Comparison of ENCODE assay signal across 7 cellular contexts in genomic region chr12:48189331-48190125, GRCh38. TPM values are rescaled to one million over a fixed set of nuclear protein-coding genes. Genes with fewer than 3 reads are reported as not detected.
DNase-seq lines count a peak whose midpoint lies in the region; ATAC-seq and TF ChIP-seq lines count a peak whose summit lies in the region.

No MANE protein-coding gene starts in this region.

- H3K4me3 ChIP-seq in GM12864 (ENCODE audit: low read depth, low read length) = no peak overlapping the region

- no peaks in the 10 kb centered on the region for H3K9me3 Mint-ChIP-seq in activated CD8-positive, alpha-beta memory T cell treated with anti-CD3 and anti-CD28 coated beads, Interleukin-2, amount 10 ng/mL, durations not matched to agents 7 days and 5 days (ENCODE audit: low read depth)
- no peaks in the 10 kb centered on the region for H3K9me3 Mint-ChIP-seq in naive B cell
- H3K9me3 Mint-ChIP-seq in stimulated activated naive CD8-positive, alpha-beta T cell treated with anti-CD3 and anti-CD28 coated beads, Interleukin-15, amount 100 ng/mL, for 72 hours = no peaks in the 10 kb centered on the region

- H3K36me3 Mint-ChIP-seq in activated CD8-positive, alpha-beta memory T cell treated with anti-CD3 and anti-CD28 coated beads, Interleukin-2, amount 10 ng/mL, durations not matched to agents 7 days and 5 days = no peaks in the 10 kb centered on the region
- H3K36me3 Mint-ChIP-seq in naive B cell = no peaks in the 10 kb centered on the region

- no peak overlapping the region for H3K27ac Mint-ChIP-seq in activated CD8-positive, alpha-beta memory T cell treated with anti-CD3 and anti-CD28 coated beads, Interleukin-2, amount 10 ng/mL, durations not matched to agents 7 days and 5 days
- peak overlapping the region in 1 of 6 donors; percentile 38 for H3K27ac Mint-ChIP-seq in naive B cell
- H3K27ac Mint-ChIP-seq in stimulated activated naive CD8-positive, alpha-beta T cell treated with anti-CD3 and anti-CD28 coated beads, Interleukin-15, amount 100 ng/mL, for 72 hours = no peak overlapping the region

- peaks cover 16% of the 10 kb centered on the region for H3K4me1 Mint-ChIP-seq in activated CD8-positive, alpha-beta memory T cell treated with anti-CD3 and anti-CD28 coated beads, Interleukin-2, amount 10 ng/mL, durations not matched to agents 7 days and 5 days
- H3K4me1 Mint-ChIP-seq in naive B cell = peaks cover 16 to 18% (median 16%) of the 10 kb centered on the region in 3 donors
- H3K4me1 Mint-ChIP-seq in stimulated activated naive CD8-positive, alpha-beta T cell treated with anti-CD3 and anti-CD28 coated beads, Interleukin-15, amount 100 ng/mL, for 72 hours = peaks cover 29% of the 10 kb centered on the region

- no peak overlapping the region for H3K4me3 Mint-ChIP-seq in activated CD8-positive, alpha-beta memory T cell treated with anti-CD3 and anti-CD28 coated beads, Interleukin-2, amount 10 ng/mL, durations not matched to agents 7 days and 5 days
- peak overlapping the region in 1 of 8 donors; percentile 31 for H3K4me3 Mint-ChIP-seq in naive B cell
- H3K4me3 Mint-ChIP-seq in stimulated activated naive CD8-positive, alpha-beta T cell treated with anti-CD3 and anti-CD28 coated beads, Interleukin-15, amount 100 ng/mL, for 72 hours = no peak overlapping the region

- CTCF ChIA-PET in activated CD8-positive, alpha-beta memory T cell treated with anti-CD3 and anti-CD28 coated beads, Interleukin-2, amount 10 ng/mL, durations not matched to agents 7 days and 5 days (lab: Charles Lee) = interaction anchor here (0.5 to 7.1 kb wide), 15 partner anchors 8 to 429 kb away, joined by 3 to 60 read pairs (median 3); partner anchors contain the start of gene ASB8

- TF ChIP-seq CTCF in GM12864 (IDR thresholded peaks at IDR 0.05; ENCODE audit: low read depth, low read length, missing control alignments) = peak; percentile 83

- DNase-seq in GM12864 (ENCODE audit: low read depth) = no peak
- DNase-seq in NCI-H82 treated with DMSO at 0.1 percent for 48 hours (lab: John Stamatoyannopoulos, UW; ENCODE audit: unreplicated experiment) = peak; percentile 13
- DNase-seq in activated CD8-positive, alpha-beta memory T cell treated with anti-CD3 and anti-CD28 coated beads, Interleukin-2, amount 10 ng/mL, durations not matched to agents 7 days and 5 days = peak; percentile 81
- DNase-seq in epidermal melanocyte (ENCODE audit: insufficient read length, low spot score) = peak; percentile 57
- DNase-seq in naive B cell = peak; percentile 65
- peak; percentile 64 for DNase-seq in stimulated activated naive CD8-positive, alpha-beta T cell treated with anti-CD3 and anti-CD28 coated beads, Interleukin-15, amount 100 ng/mL, for 72 hours

- peaks cover 56% of the 10 kb centered on the region for H3K27me3 Mint-ChIP-seq in activated CD8-positive, alpha-beta memory T cell treated with anti-CD3 and anti-CD28 coated beads, Interleukin-2, amount 10 ng/mL, durations not matched to agents 7 days and 5 days
- H3K27me3 Mint-ChIP-seq in naive B cell = peaks cover 23 to 45% (median 40%) of the 10 kb centered on the region in 3 donors
- H3K27me3 Mint-ChIP-seq in stimulated activated naive CD8-positive, alpha-beta T cell treated with anti-CD3 and anti-CD28 coated beads, Interleukin-15, amount 100 ng/mL, for 72 hours = peaks cover 51% of the 10 kb centered on the region

- peak; percentile 52 for ATAC-seq in HG03439 (IDR thresholded peaks at IDR 0.05; ENCODE audit: unreplicated experiment)
- peak; percentile 75 for ATAC-seq in activated CD8-positive, alpha-beta memory T cell treated with anti-CD3 and anti-CD28 coated beads, Interleukin-2, amount 10 ng/mL, durations not matched to agents 7 days and 5 days
- peak; percentile 57 to 78 for ATAC-seq in naive B cell (ENCODE audit: low read depth in 2 of 2)
- ATAC-seq in stimulated activated naive CD8-positive, alpha-beta T cell treated with anti-CD3 and anti-CD28 coated beads, Interleukin-15, amount 100 ng/mL, for 72 hours = peak; percentile 66

RNA-seq across cellular contexts. Expression of gene CCDC184, which starts 6.1 kb away (rescaled TPM):
- total RNA-seq in activated CD8-positive, alpha-beta memory T cell treated with anti-CD3 and anti-CD28 coated beads, Interleukin-2, amount 10 ng/mL, durations not matched to agents 7 days and 5 days = under 1 TPM; 0.32 to 0.63 TPM
- polyA plus RNA-seq in naive B cell (ENCODE audit: low read depth in 6 of 6) = under 1 TPM in 3 of 6 donors, not detected in 3; 0.19 to 0.61 (median 0.31) TPM

RNA-seq across cellular contexts. Expression of gene OR10AD1, which starts 13.6 kb away (rescaled TPM):
- total RNA-seq in activated CD8-positive, alpha-beta memory T cell treated with anti-CD3 and anti-CD28 coated beads, Interleukin-2, amount 10 ng/mL, durations not matched to agents 7 days and 5 days = not detected
- not detected for polyA plus RNA-seq in naive B cell (ENCODE audit: low read depth in 6 of 6)

RNA-seq across cellular contexts. Expression of gene ASB8, which starts 32.2 kb away (rescaled TPM):
- 10 to 100 TPM; 40.2 to 43.1 TPM for total RNA-seq in activated CD8-positive, alpha-beta memory T cell treated with anti-CD3 and anti-CD28 coated beads, Interleukin-2, amount 10 ng/mL, durations not matched to agents 7 days and 5 days
- polyA plus RNA-seq in naive B cell (ENCODE audit: low read depth in 6 of 6) = 10 to 100 TPM; 62.1 to 89.5 (median 74.8) TPM
